ENCODE assay signal across 13 cellular contexts in genomic region chr20:57756213-57756612, GRCh38. TPM values are rescaled to one million over a fixed set of nuclear protein-coding genes. Genes with fewer than 3 reads are reported as not detected.
DNase-seq lines count a peak whose midpoint lies in the region; ATAC-seq and TF ChIP-seq lines count a peak whose summit lies in the region.
"Had no signal": no experiment of that assay in that cellular context is flagged by ENCODE, and none has a peak within 500 bp of the region (broad histone marks: within the 10 kb centered on the region; RNA-seq: fewer than 3 reads in every experiment).

No MANE protein-coding gene starts in this region.

- no peaks in the 10 kb centered on the region for H3K4me1 ChIP-seq in RWPE2 (ENCODE audit: insufficient read depth, poor library complexity, severe bottlenecking)
- peaks cover 3 to 6% of the 10 kb centered on the region in 2 experiments for H3K4me1 ChIP-seq in trophoblast cell (ENCODE audit: control insufficient read depth in 1 of 2, insufficient read depth in 2 of 2, low read length in 2 of 2)
- peaks cover 0 to 4% (median 0%) of the 10 kb centered on the region in 4 donors for H3K4me1 ChIP-seq in tibial artery

- H3K79me1 ChIP-seq in trophoblast cell (ENCODE audit: low read length): peaks cover 2% of the 10 kb centered on the region

- H3K4me2 ChIP-seq in trophoblast cell (ENCODE audit: low read length): no peak overlapping the region
- H3K4me2 ChIP-seq: BLaER1 had no signal

- no peak overlapping the region for H3K14ac ChIP-seq in trophoblast cell (ENCODE audit: low read length)

- H3K18ac ChIP-seq in trophoblast cell (ENCODE audit: low read length): no peak overlapping the region

- H3K9me3 ChIP-seq in RWPE2 (ENCODE audit: severe bottlenecking) (no peaks in the 10 kb centered on the region), trophoblast cell (ENCODE audit: insufficient read depth, low read depth, low read length) (no peaks in the 10 kb centered on the region), tibial artery (peaks cover 0 to 4% (median 0%) of the 10 kb centered on the region in 3 donors)

- ATAC-seq in RWPE2 (ENCODE audit: low read depth) (no peak), HG03025 (IDR thresholded peaks at IDR 0.05; ENCODE audit: low FRiP score, unreplicated experiment) (no peak)
- ATAC-seq: HepG2 had no signal

- H2AK5ac ChIP-seq in trophoblast cell (ENCODE audit: low read length): no peak overlapping the region

- H3K79me2 ChIP-seq in trophoblast cell (ENCODE audit: control insufficient read depth, insufficient read depth, low read length, poor library complexity): no peaks in the 10 kb centered on the region

- H4K91ac ChIP-seq in trophoblast cell (ENCODE audit: low read depth, low read length): no peak overlapping the region

- intact Hi-C loops in tibial artery (cut with DNase I; ENCODE audit: low total_unique reads): loop anchor here (10.0 kb wide), 1 partner anchor 429 kb away; no protein-coding TSS in a partner anchor

- peak overlapping the region; percentile 53 for H2BK12ac ChIP-seq in trophoblast cell (ENCODE audit: low read length)

- H4K12ac ChIP-seq in trophoblast cell (ENCODE audit: low read depth, low read length): no peak overlapping the region

- H3K36me3 ChIP-seq in RWPE2 (ENCODE audit: low read depth) (no peaks in the 10 kb centered on the region), trophoblast cell (ENCODE audit: control insufficient read depth in 1 of 2, insufficient read depth in 2 of 2, low read length in 2 of 2) (no peaks in the 10 kb centered on the region), tibial artery (no peaks in the 10 kb centered on the region)
- H3K36me3 ChIP-seq: BLaER1 had no signal

- WGBS in trophoblast cell (ENCODE audit: extremely low coverage, insufficient coverage, insufficient read length): no CpG with 5 or more reads among the region's 4 CpGs

- H2BK5ac ChIP-seq in trophoblast cell (ENCODE audit: low read depth, low read length, poor library complexity): no peak overlapping the region

- H2AFZ ChIP-seq in trophoblast cell (ENCODE audit: insufficient read depth, low read length, poor library complexity): no peak overlapping the region

- H3K9ac ChIP-seq in trophoblast cell (ENCODE audit: low read length): no peak overlapping the region
- H3K9ac ChIP-seq: BLaER1 had no signal

- no peak overlapping the region for H3K4ac ChIP-seq in trophoblast cell (ENCODE audit: low read depth, low read length)

- no peak for TF ChIP-seq CTCF in RWPE2 (IDR thresholded peaks at IDR 0.05; ENCODE audit: poor library complexity, severe bottlenecking)
- TF ChIP-seq CTCF in tibial artery (IDR thresholded peaks at IDR 0.05): no peak

- no peak overlapping the region for H4K8ac ChIP-seq in trophoblast cell (ENCODE audit: low read depth, low read length)

- H2BK120ac ChIP-seq in trophoblast cell (ENCODE audit: insufficient read depth, low read length, poor library complexity): no peak overlapping the region

- H3K27me3 ChIP-seq in RWPE2 (ENCODE audit: insufficient read depth, poor library complexity, severe bottlenecking): no peaks in the 10 kb centered on the region
- H3K27me3 ChIP-seq in trophoblast cell (ENCODE audit: insufficient read depth, low read length): no peaks in the 10 kb centered on the region
- H3K27me3 ChIP-seq in tibial artery: no peaks in the 10 kb centered on the region
- H3K27me3 ChIP-seq: BLaER1 had no signal

- H3K4me3 ChIP-seq in RWPE2 (ENCODE audit: severe bottlenecking) (no peak overlapping the region), trophoblast cell (ENCODE audit: low read depth, low read length) (no peak overlapping the region), tibial artery (no peak overlapping the region)
- H3K4me3 ChIP-seq: BLaER1 had no signal

- H3K23ac ChIP-seq in trophoblast cell (ENCODE audit: low read length): no peak overlapping the region

- H3K27ac ChIP-seq in RWPE2 (ENCODE audit: poor library complexity, severe bottlenecking) (no peak overlapping the region), trophoblast cell (ENCODE audit: low read depth, low read length) (no peak overlapping the region), tibial artery (no peak overlapping the region)
- H3K27ac ChIP-seq: BLaER1 had no signal

- DNase-seq in Ammon's horn (ENCODE audit: low spot score): peak; percentile 48
- peak; percentile 33 for DNase-seq in RWPE2 (ENCODE audit: low spot score)
- DNase-seq in trophoblast cell: no peak
- DNase-seq in tibial artery: peak; percentile 5 to 25
- no peak for DNase-seq in NCI-H2107 (lab: John Stamatoyannopoulos, UW)
- DNase-seq: CD4-positive, CD25-positive, alpha-beta regulatory T cell; DMS53; GF-D8; GOT3; H9 had no signal

RNA-seq across cellular contexts. Expression of gene PMEPA1, which starts 46.4 kb away (rescaled TPM):
- polyA plus RNA-seq in trophoblast cell (2013): 43.9 and 46.9 TPM in 2 replicates
- polyA plus RNA-seq: HepG2 had no signal

Comparison
In these comparisons a context has a peak if more than half of its experiments do, and no peak if none do; other contexts are left out.
1. DNase-seq: peak in Ammon's horn (single experiment), RWPE2 (single experiment) and tibial artery (2 of 2); none in trophoblast cell (0 of 2) and NCI-H2107 (single experiment).